Comparison of ENCODE assay signal across 9 cellular contexts in genomic region chr13:43874512-43875092, GRCh38. TPM values are rescaled to one million over a fixed set of nuclear protein-coding genes. Genes with fewer than 3 reads are reported as not detected.
DNase-seq lines count a peak whose midpoint lies in the region; ATAC-seq, FAIRE-seq and TF ChIP-seq lines count a peak whose summit lies in the region.
"Had no signal": no experiment of that assay in that cellular context is flagged by ENCODE, and none has a peak within 500 bp of the region (broad histone marks: within the 10 kb centered on the region; RNA-seq: fewer than 3 reads in every experiment).

No MANE protein-coding gene starts in this region.

- no peaks in the 10 kb centered on the region for H3K36me3 ChIP-seq in thoracic aorta

- DNase-seq in GM12865 (ENCODE audit: low read depth) = peak; percentile 12
- DNase-seq in RKO (ENCODE audit: low spot score) = peak; percentile 71
- DNase-seq in fibroblast of villous mesenchyme (ENCODE audit: low read depth) = peak; percentile 52
- DNase-seq in thoracic aorta (ENCODE audit: low spot score) = no peak
- DNase-seq in activated T-cell treated with anti-CD3 and anti-CD28 coated beads, Interleukin-2, amount 50 U/mL, for 72 hours = no peak
- DNase-seq in GOT3 (lab: John Stamatoyannopoulos, UW) = no peak
- no peak for DNase-seq in glomerular visceral epithelial cell (ENCODE audit: extremely low spot score)

- TF ChIP-seq CTCF in GM12865 (IDR thresholded peaks at IDR 0.05; ENCODE audit: insufficient read depth, low read depth, low read length, missing control alignments) (peak; percentile 23), fibroblast of villous mesenchyme (IDR thresholded peaks at IDR 0.05; ENCODE audit: insufficient read depth, low read depth, low read length) (peak; percentile 51), thoracic aorta (IDR thresholded peaks at IDR 0.05) (peak; percentile 50)

- no peaks in the 10 kb centered on the region for H3K36me3 Mint-ChIP-seq in activated T-cell treated with anti-CD3 and anti-CD28 coated beads, Interleukin-2, amount 50 U/mL, for 72 hours (ENCODE audit: insufficient read depth in 2 of 2)
- H3K36me3 Mint-ChIP-seq: activated naive CD4-positive, alpha-beta T cell treated with anti-CD3 and anti-CD28 coated beads, Interleukin-2, amount 50 U/mL, for 24 hours had no signal

- H3K27ac ChIP-seq in thoracic aorta = no peak overlapping the region

- H3K9me3 ChIP-seq in thoracic aorta = no peaks in the 10 kb centered on the region

- H3K27me3 ChIP-seq in thoracic aorta (replicated peaks; ENCODE audit: insufficient read depth) = no peaks in the 10 kb centered on the region

- no peak for ATAC-seq in thoracic aorta (ENCODE audit: insufficient number of reproducible peaks, low FRiP score, low read depth)
- no peak for ATAC-seq in activated T-cell treated with anti-CD3 and anti-CD28 coated beads, Interleukin-2, amount 50 U/mL, for 72 hours (replicated peaks in 1 of 2)

- no peaks in the 10 kb centered on the region for H3K27me3 Mint-ChIP-seq in activated T-cell treated with anti-CD3 and anti-CD28 coated beads, Interleukin-2, amount 50 U/mL, for 72 hours (ENCODE audit: low read depth)

- H3K4me1 Mint-ChIP-seq in activated T-cell treated with anti-CD3 and anti-CD28 coated beads, Interleukin-2, amount 50 U/mL, for 72 hours (ENCODE audit: low read depth) = peaks cover 17% of the 10 kb centered on the region

- no peak overlapping the region for H3K27ac Mint-ChIP-seq in activated T-cell treated with anti-CD3 and anti-CD28 coated beads, Interleukin-2, amount 50 U/mL, for 72 hours
- H3K27ac Mint-ChIP-seq: activated naive CD4-positive, alpha-beta T cell treated with anti-CD3 and anti-CD28 coated beads, Interleukin-2, amount 50 U/mL, for 24 hours had no signal

- H3K4me3 Mint-ChIP-seq in activated T-cell treated with anti-CD3 and anti-CD28 coated beads, Interleukin-2, amount 50 U/mL, for 72 hours = no peak overlapping the region
- H3K4me3 Mint-ChIP-seq: activated naive CD4-positive, alpha-beta T cell treated with anti-CD3 and anti-CD28 coated beads, Interleukin-2, amount 50 U/mL, for 24 hours had no signal

- peak; percentile 99 for FAIRE-seq in A204.1 (lab: Jason Lieb, UNC)

- peaks cover 0 to 7% of the 10 kb centered on the region in 2 donors for H3K4me1 ChIP-seq in thoracic aorta (ENCODE audit: control insufficient read depth in 1 of 2, low read depth in 2 of 2)

- no peaks in the 10 kb centered on the region for H3K9me3 Mint-ChIP-seq in activated T-cell treated with anti-CD3 and anti-CD28 coated beads, Interleukin-2, amount 50 U/mL, for 72 hours
- H3K9me3 Mint-ChIP-seq: activated naive CD4-positive, alpha-beta T cell treated with anti-CD3 and anti-CD28 coated beads, Interleukin-2, amount 50 U/mL, for 24 hours had no signal

- H3K4me3 ChIP-seq in GM12865 (ENCODE audit: low read depth, low read length) (no peak overlapping the region), fibroblast of villous mesenchyme (ENCODE audit: low read depth, low read length) (no peak overlapping the region), thoracic aorta (no peak overlapping the region)

RNA-seq across cellular contexts. Expression of gene CCDC122, which starts 4.9 kb away (rescaled TPM):
- total RNA-seq in fibroblast of villous mesenchyme = 4.2 and 16.0 TPM in 2 replicates
- total RNA-seq in thoracic aorta = 1 to 10 TPM in 1 of 2 donors, under 1 TPM in 1; 0.54 to 1.1 TPM
- total RNA-seq in activated T-cell treated with anti-CD3 and anti-CD28 coated beads, Interleukin-2, amount 50 U/mL, for 72 hours = 1 to 10 TPM; 2.5 to 2.8 TPM

RNA-seq across cellular contexts. Expression of gene LACC1, which starts 5.1 kb away (rescaled TPM):
- total RNA-seq in fibroblast of villous mesenchyme = 7.7 and 9.1 TPM in 2 replicates
- total RNA-seq in thoracic aorta = 10 to 100 TPM in 1 of 2 donors, 1 to 10 TPM in 1; 6.1 to 12.5 TPM
- total RNA-seq in activated T-cell treated with anti-CD3 and anti-CD28 coated beads, Interleukin-2, amount 50 U/mL, for 72 hours = 1 to 10 TPM; 3.3 to 4.3 TPM

Comparison
In these comparisons a context has a peak if more than half of its experiments do, and no peak if none do; other contexts are left out.
1. DNase-seq: peak in GM12865 (single experiment), RKO (single experiment) and fibroblast of villous mesenchyme (single experiment); none in thoracic aorta (single experiment), activated T-cell treated with anti-CD3 and anti-CD28 coated beads, Interleukin-2, amount 50 U/mL, for 72 hours (0 of 2), GOT3 (single experiment) and glomerular visceral epithelial cell (single experiment).
2. Peak in every context shown above with its lines, with median percentiles within 50 percentile points of each other: CTCF ChIP-seq.